ENCODE assay signal across 16 cellular contexts in the genomic region with DNA sequence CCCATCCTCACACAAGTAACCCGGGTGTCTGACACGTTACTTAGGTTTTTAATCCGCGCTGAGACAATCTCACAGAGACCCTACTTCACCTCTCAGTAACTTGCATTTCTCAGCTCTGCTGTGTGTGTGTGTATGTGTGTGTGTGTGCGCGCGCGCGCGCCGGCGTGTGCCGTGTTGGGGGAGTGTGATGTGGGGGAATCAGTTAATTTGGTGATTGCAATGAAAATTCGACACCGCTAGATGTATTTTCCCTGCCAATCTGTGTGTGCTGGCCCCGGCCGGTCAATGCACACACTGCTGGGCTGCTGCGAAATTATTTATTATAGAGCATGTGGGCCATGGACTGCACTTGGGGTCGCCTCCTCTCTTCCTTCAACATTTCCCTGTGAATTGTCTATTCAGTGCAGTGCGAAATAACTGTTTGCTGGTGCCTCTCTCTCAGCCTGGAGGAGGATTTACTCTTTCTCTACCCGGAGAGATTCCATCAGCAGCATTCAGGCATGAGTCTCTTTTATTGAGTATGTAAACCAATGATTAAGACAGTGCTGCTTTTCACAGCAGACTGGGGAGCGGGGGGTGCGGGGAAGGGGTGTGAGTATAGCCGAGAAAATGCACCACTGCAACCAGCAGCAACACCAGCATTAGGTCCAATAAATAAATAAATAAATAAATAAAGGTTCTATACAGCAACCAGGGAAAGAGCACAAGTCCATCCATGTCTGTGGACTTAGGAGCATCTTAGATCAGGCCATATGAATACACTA. TPM values are rescaled to one million over a fixed set of nuclear protein-coding genes. Genes with fewer than 3 reads are reported as not detected.
DNase-seq lines count a peak whose midpoint lies in the region; TF ChIP-seq lines count a peak whose summit lies in the region.
"Had no signal": no experiment of that assay in that cellular context is flagged by ENCODE, and none has a peak within 500 bp of the region (broad histone marks: within the 10 kb centered on the region; RNA-seq: fewer than 3 reads in every experiment).

No MANE protein-coding gene starts in this region.

- DNase-seq in NCI-H748 (lab: John Stamatoyannopoulos, UW; ENCODE audit: unreplicated experiment) (peak; percentile 42), NCI-H748 treated with DMSO at 0.1 percent for 48 hours (lab: John Stamatoyannopoulos, UW) (no peak), coronary artery (ENCODE audit: low spot score) (no peak), smooth muscle cell (lab: John Stamatoyannopoulos, UW; ENCODE audit: unreplicated experiment) (no peak), foreskin melanocyte (no peak), lower leg skin (ENCODE audit: low spot score in 2 of 2) (no peak), NOMO-1 (lab: John Stamatoyannopoulos, UW; ENCODE audit: unreplicated experiment in 2 of 2) (no peak)
- DNase-seq: 8988T; activated B cell treated with CpG ODN at 0.5 μM for 24 hours; CD8-positive, alpha-beta memory T cell; GDM1; islet precursor cell; spleen; SW 1271 had no signal

- H3K27me3 ChIP-seq in smooth muscle cell (ENCODE audit: low read depth): peaks cover 55% of the 10 kb centered on the region

- H3K27ac ChIP-seq in coronary artery: no peak overlapping the region
- no peak overlapping the region for H3K27ac ChIP-seq in mesodermal cell (ENCODE audit: low read depth, low read length, severe bottlenecking)
- H3K27ac ChIP-seq in smooth muscle cell (ENCODE audit: low read depth): no peak overlapping the region
- H3K27ac ChIP-seq: spleen had no signal

- H3K36me3 ChIP-seq in mesodermal cell (ENCODE audit: control insufficient read depth, insufficient read depth, low read length) (no peaks in the 10 kb centered on the region), smooth muscle cell (ENCODE audit: low read depth) (no peaks in the 10 kb centered on the region)
- H3K36me3 ChIP-seq: spleen had no signal

- H4K20me1 ChIP-seq in smooth muscle cell (ENCODE audit: low read depth): no peaks in the 10 kb centered on the region

- no peak for TF ChIP-seq POLR2A in lower leg skin (IDR thresholded peaks at IDR 0.05)

- WGBS in mesodermal cell (ENCODE audit: insufficient coverage in 2 of 2), 2 experiments: 20 to 39% methylated on average over 1 to 7 of the region's 24 CpGs
- WGBS in smooth muscle cell (ENCODE audit: low lambda C conversion rate): 11% methylated on average over 24 of the region's 24 CpGs
- 30 to 37% methylated on average over 24 of the region's 24 CpGs for WGBS in lower leg skin, 2 donors

- H3K79me2 ChIP-seq in smooth muscle cell (ENCODE audit: low read depth): no peaks in the 10 kb centered on the region

- intact Hi-C loops in lower leg skin (cut with DNase I; ENCODE audit: low total_unique reads): no loop called here

- H3K9ac ChIP-seq in smooth muscle cell (ENCODE audit: low read depth): no peak overlapping the region

- H2AFZ ChIP-seq in smooth muscle cell (ENCODE audit: low read depth): no peak overlapping the region

- no peaks in the 10 kb centered on the region for H3F3A ChIP-seq in smooth muscle cell (ENCODE audit: low read depth)

- peaks cover 4% of the 10 kb centered on the region for H3K4me1 ChIP-seq in mesodermal cell (ENCODE audit: control insufficient read depth, insufficient read depth, low read length, poor library complexity, severe bottlenecking)
- H3K4me1 ChIP-seq in smooth muscle cell (ENCODE audit: low read depth): peaks cover 20% of the 10 kb centered on the region

- TF ChIP-seq CTCF in coronary artery (IDR thresholded peaks at IDR 0.05) (no peak), smooth muscle cell (IDR thresholded peaks at IDR 0.05; ENCODE audit: borderline replicate concordance, insufficient read depth, poor library complexity, severe bottlenecking) (no peak), lower leg skin (IDR thresholded peaks at IDR 0.05) (no peak)

- H3K9me3 ChIP-seq in mesodermal cell (ENCODE audit: control insufficient read depth, low read length): no peaks in the 10 kb centered on the region
- H3K9me3 ChIP-seq in smooth muscle cell (replicated peaks; ENCODE audit: low read depth): no peaks in the 10 kb centered on the region
- H3K9me3 ChIP-seq: spleen had no signal

- H3K4me3 ChIP-seq in coronary artery (peak overlapping the region; percentile 39), mesodermal cell (ENCODE audit: extremely low read depth, insufficient read depth, low read length, poor library complexity, severe bottlenecking) (peak overlapping the region; percentile 12), smooth muscle cell (peak overlapping the region; percentile 11), lower leg skin (ENCODE audit: low read depth, poor library complexity, severe bottlenecking) (no peak overlapping the region)

- peak overlapping the region; percentile 39 for H3K4me2 ChIP-seq in smooth muscle cell

RNA-seq across cellular contexts. Expression of a gene that starts 2.9 kb away (rescaled TPM):
- 1.3 TPM for polyA plus RNA-seq in mesodermal cell (2013, experiment 1 of 2)
- polyA plus RNA-seq in mesodermal cell (2013, experiment 2 of 2): 0.81 TPM
- 0.13 and 0.90 TPM in 2 replicates for total RNA-seq in smooth muscle cell
- not detected in 2 replicates for polyA plus RNA-seq in smooth muscle cell
- 1 to 10 TPM in 1 of 4 donors, under 1 TPM in 3; 0.13 to 2.1 (median 0.58) TPM for total RNA-seq in lower leg skin
- total RNA-seq: activated B cell treated with CpG ODN at 0.5 μM for 24 hours, OCI-LY7 had no signal
- polyA plus RNA-seq: CD8-positive, alpha-beta memory T cell had no signal
